In genomic region chr9:4663956-4664355, GRCh38 we compare ENCODE assay signal across 12 cellular contexts. TPM values are rescaled to one million over a fixed set of nuclear protein-coding genes. Genes with fewer than 3 reads are reported as not detected.
A peak's percentile ranks its signal among the peaks of the same experiment; 100 is the strongest.
DNase-seq lines count a peak whose midpoint lies in the region; ATAC-seq and TF ChIP-seq lines count a peak whose summit lies in the region.
"Had no signal": no experiment of that assay in that cellular context is flagged by ENCODE, and none has a peak within 500 bp of the region (broad histone marks: within the 10 kb centered on the region; RNA-seq: fewer than 3 reads in every experiment).

No MANE protein-coding gene starts in this region.

- TF ChIP-seq CTCF in PC-3 (conservative IDR thresholded peaks at IDR 0.05; ENCODE audit: low read depth, low read length) (no peak), epithelial cell of esophagus (IDR thresholded peaks at IDR 0.05; ENCODE audit: insufficient read depth, low read depth, low read length, missing control alignments) (no peak), parathyroid adenoma (IDR thresholded peaks at IDR 0.05) (no peak)

- no peaks in the 10 kb centered on the region for H3K9me2 ChIP-seq in GM23248 (ENCODE audit: insufficient read depth)
- no peaks in the 10 kb centered on the region for H3K9me2 ChIP-seq in PC-3 (replicated peaks; ENCODE audit: low read length)

- peak overlapping the region; percentile 87; the same call in 1 of the 2 replicates for H3K4me3 ChIP-seq in GM23248
- peak overlapping the region; percentile 92 for H3K4me3 ChIP-seq in PC-3 (ENCODE audit: low read length)
- peak overlapping the region; percentile 66 for H3K4me3 ChIP-seq in epithelial cell of esophagus (ENCODE audit: low read length)
- peak overlapping the region; percentile 17 for H3K4me3 ChIP-seq in parathyroid adenoma (ENCODE audit: low read depth, low read length)
- no peak overlapping the region for H3K4me3 ChIP-seq in aorta (ENCODE audit: low read length in 2 of 2)

- H3K4me1 ChIP-seq in GM23248 (ENCODE audit: insufficient read depth), result peaks cover 39% of the 10 kb centered on the region
- H3K4me1 ChIP-seq in PC-3 (ENCODE audit: insufficient read depth, low read length), result peaks cover 50% of the 10 kb centered on the region
- peaks cover 2% of the 10 kb centered on the region for H3K4me1 ChIP-seq in parathyroid adenoma
- peaks cover 0 to 4% of the 10 kb centered on the region in 2 donors for H3K4me1 ChIP-seq in aorta (ENCODE audit: control insufficient read depth in 1 of 2, insufficient read depth in 2 of 2, low read length in 2 of 2)

- H2AFZ ChIP-seq in GM23248 (no peak overlapping the region), PC-3 (ENCODE audit: low read length) (no peak overlapping the region), parathyroid adenoma (no peak overlapping the region)

- DNase-seq in GM23248 (no peak), PC-3 (no peak), epithelial cell of esophagus (ENCODE audit: low read depth) (no peak), NCI-H1417 (lab: John Stamatoyannopoulos, UW) (no peak), NCI-H345 treated with DMSO at 0.1 percent for 48 hours (lab: John Stamatoyannopoulos, UW; ENCODE audit: unreplicated experiment) (no peak), GF-D8 (lab: John Stamatoyannopoulos, UW) (no peak), aorta (no peak)
- DNase-seq: brain microvascular endothelial cell, head of caudate nucleus, NCI-H2227 treated with DMSO at 0.1 percent for 48 hours, posterior cingulate gyrus had no signal

- H3K4me2 ChIP-seq in GM23248 (ENCODE audit: unreplicated experiment), result peak overlapping the region; percentile 91
- H3K4me2 ChIP-seq in PC-3 (ENCODE audit: low read length), result peak overlapping the region; percentile 91
- H3K4me2 ChIP-seq in parathyroid adenoma (ENCODE audit: low read length), result no peak overlapping the region

- no peaks in the 10 kb centered on the region for H3K36me3 ChIP-seq in GM23248 (ENCODE audit: low read depth)
- no peaks in the 10 kb centered on the region for H3K36me3 ChIP-seq in PC-3 (ENCODE audit: low read depth, low read length)
- no peaks in the 10 kb centered on the region for H3K36me3 ChIP-seq in parathyroid adenoma (ENCODE audit: control insufficient read depth, insufficient read depth, low read length)
- no peaks in the 10 kb centered on the region for H3K36me3 ChIP-seq in aorta (ENCODE audit: control insufficient read depth in 1 of 2, insufficient read depth in 2 of 2, low read length in 1 of 2)
- H3K36me3 ChIP-seq: brain microvascular endothelial cell had no signal

- H3F3A ChIP-seq in GM23248 (ENCODE audit: insufficient read depth) (peaks cover 38% of the 10 kb centered on the region), PC-3 (ENCODE audit: low read length, unreplicated experiment) (no peaks in the 10 kb centered on the region)

- ATAC-seq in PC-3 (no peak), aorta (ENCODE audit: low FRiP score) (no peak)

- WGBS in GM23248 (ENCODE audit: low coverage in 1 of 2, low lambda C conversion rate in 2 of 2, missing lambda C conversion rate in 2 of 2), 2 experiments, result 79 to 80% methylated on average over 3 of the region's 3 CpGs
- WGBS in aorta, 2 donors, result 81 to 89% methylated on average over 3 of the region's 3 CpGs

- H4K20me1 ChIP-seq in GM23248 (ENCODE audit: insufficient read depth) (no peaks in the 10 kb centered on the region), PC-3 (ENCODE audit: low read length) (peaks cover 4% of the 10 kb centered on the region; the same call in 1 of the 2 replicates)

- no TSS peak for BruUV-seq in PC-3 (replicated peaks; lab: Mats Ljungman, UMichigan)

- H3K27ac ChIP-seq in GM23248 (peak overlapping the region; percentile 7; the same call in 1 of the 2 replicates), PC-3 (ENCODE audit: low read length) (no peak overlapping the region), parathyroid adenoma (no peak overlapping the region), aorta (ENCODE audit: low read depth in 1 of 2, low read length in 2 of 2) (no peak overlapping the region)
- H3K27ac ChIP-seq: brain microvascular endothelial cell had no signal

- H3K27me3 ChIP-seq in GM23248 (replicated peaks; ENCODE audit: insufficient read depth) (no peaks in the 10 kb centered on the region), PC-3 (ENCODE audit: low read length) (no peaks in the 10 kb centered on the region), parathyroid adenoma (ENCODE audit: control insufficient read depth, insufficient read depth, low read length) (no peaks in the 10 kb centered on the region), aorta (ENCODE audit: control insufficient read depth in 1 of 2, insufficient read depth in 2 of 2, low read length in 1 of 2) (no peaks in the 10 kb centered on the region)
- H3K27me3 ChIP-seq: brain microvascular endothelial cell had no signal

- no peaks in the 10 kb centered on the region for H3K9me3 ChIP-seq in GM23248 (ENCODE audit: low read depth)
- H3K9me3 ChIP-seq in PC-3 (ENCODE audit: low read length), result no peaks in the 10 kb centered on the region
- no peaks in the 10 kb centered on the region for H3K9me3 ChIP-seq in parathyroid adenoma (ENCODE audit: control insufficient read depth, low read length)
- H3K9me3 ChIP-seq in aorta (ENCODE audit: control insufficient read depth, low read length), result no peaks in the 10 kb centered on the region

- intact Hi-C loops in PC-3 (cut with micrococcal nuclease) (loop anchor here (5.0 kb wide), 2 partner anchors 78 to 172 kb away; partner anchors contain the start of genes AK3 and SLC1A1), aorta (cut with DNase I) (loop anchor here in 1 of 2 donors (10.0 kb wide), 2 partner anchors 359 to 1139 kb away; partner anchors contain the start of genes GLIS3 and RFX3)

- POLR2A ChIA-PET in PC-3 (lab: Charles Lee; ENCODE audit: unreplicated experiment), result no interaction called here

- no peaks in the 10 kb centered on the region for H3K79me2 ChIP-seq in GM23248 (ENCODE audit: insufficient read depth)
- peaks cover 36% of the 10 kb centered on the region for H3K79me2 ChIP-seq in PC-3 (ENCODE audit: low read length)
- H3K79me2 ChIP-seq in parathyroid adenoma, result no peaks in the 10 kb centered on the region

- in situ Hi-C loops in GM23248 (cut with MboI), result no loop called here

- CTCF ChIA-PET in PC-3 (lab: Charles Lee), result no interaction called here

- no peak overlapping the region for H3K9ac ChIP-seq in GM23248
- H3K9ac ChIP-seq in PC-3 (ENCODE audit: low read length), result peak overlapping the region; percentile 87; the same call in 1 of the 2 replicates
- no peak overlapping the region for H3K9ac ChIP-seq in parathyroid adenoma

RNA-seq across cellular contexts. Expression of gene PLPP6, which starts 1.9 kb away (rescaled TPM):
- 4.6 and 7.9 TPM in 2 replicates for total RNA-seq in GM23248 (2014; rRNA removed; shearing (Covaris generic))
- 7.4 and 7.8 TPM in 2 replicates for polyA plus RNA-seq in GM23248 (2016; fragmentation: Nextera tagmentation; extraction: Ambion mirVana)
- total RNA-seq in PC-3 (2014; rRNA removed), result 3.6 and 4.0 TPM in 2 replicates
- 1 to 10 TPM; 4.5 to 4.8 TPM for total RNA-seq in aorta
- 1 to 10 TPM; 1.5 to 4.7 TPM for polyA plus RNA-seq in aorta

RNA-seq across cellular contexts. Expression of gene SPATA6L, which starts 2.3 kb away (rescaled TPM):
- 0.65 and 1.0 TPM in 2 replicates for total RNA-seq in GM23248 (2014; rRNA removed; shearing (Covaris generic))
- polyA plus RNA-seq in GM23248 (2016; fragmentation: Nextera tagmentation; extraction: Ambion mirVana) (0.69 and 1.4 TPM in 2 replicates), aorta (1 to 10 TPM; 1.0 to 1.9 TPM)
- total RNA-seq in PC-3 (2014; rRNA removed) (1.4 TPM in 1 of 2 replicates, not detected in the other), aorta (1 to 10 TPM; 3.8 to 6.7 TPM)

RNA-seq across cellular contexts. Expression of gene CDC37L1, which starts 15.4 kb away (rescaled TPM):
- total RNA-seq in GM23248 (2014; rRNA removed; shearing (Covaris generic)), result 26.2 and 32.2 TPM in 2 replicates
- 24.3 and 26.4 TPM in 2 replicates for polyA plus RNA-seq in GM23248 (2016; fragmentation: Nextera tagmentation; extraction: Ambion mirVana)
- 5.1 and 7.8 TPM in 2 replicates for total RNA-seq in PC-3 (2014; rRNA removed)
- total RNA-seq in aorta, result 10 to 100 TPM; 19.5 to 26.3 TPM
- 10 to 100 TPM; 17.8 to 19.9 TPM for polyA plus RNA-seq in aorta

Comparison
In these comparisons a context has a peak if more than half of its experiments do, and no peak if none do; other contexts are left out.
1. H3K4me3 ChIP-seq: peak in GM23248 (single experiment), PC-3 (single experiment), epithelial cell of esophagus (single experiment) and parathyroid adenoma (single experiment); none in aorta (0 of 2).